In genomic region chr3:23831517-23832394, GRCh38 we compare ENCODE assay signal across 14 cellular contexts. TPM values are rescaled to one million over a fixed set of nuclear protein-coding genes. Genes with fewer than 3 reads are reported as not detected.
DNase-seq lines count a peak whose midpoint lies in the region; ATAC-seq and TF ChIP-seq lines count a peak whose summit lies in the region.
"Had no signal": no experiment of that assay in that cellular context is flagged by ENCODE, and none has a peak within 500 bp of the region (broad histone marks: within the 10 kb centered on the region; RNA-seq: fewer than 3 reads in every experiment).

No MANE protein-coding gene starts in this region.

- peak; percentile 24 for ATAC-seq in GM18511 (IDR thresholded peaks at IDR 0.05; ENCODE audit: unreplicated experiment)
- ATAC-seq in GM21528 (IDR thresholded peaks at IDR 0.05; ENCODE audit: low FRiP score, unreplicated experiment), result peak; percentile 11
- ATAC-seq in HG03135 (IDR thresholded peaks at IDR 0.05; ENCODE audit: unreplicated experiment), result peak; percentile 1

- H3K36me3 Mint-ChIP-seq in progenitor cell of endocrine pancreas (ENCODE audit: insufficient read depth), result peaks cover 3% of the 10 kb centered on the region
- H3K36me3 Mint-ChIP-seq in activated CD4-positive, alpha-beta T cell treated with anti-CD3 and anti-CD28 coated beads, Interleukin-2, amount 10 ng/mL, durations not matched to agents 24 days and 14 days (ENCODE audit: low read depth), result peaks cover 4% of the 10 kb centered on the region
- H3K36me3 Mint-ChIP-seq: natural killer cell had no signal

- peaks cover 15% of the 10 kb centered on the region for H3K4me1 Mint-ChIP-seq in progenitor cell of endocrine pancreas (ENCODE audit: low read depth)
- peaks cover 18% of the 10 kb centered on the region for H3K4me1 Mint-ChIP-seq in activated CD4-positive, alpha-beta T cell treated with anti-CD3 and anti-CD28 coated beads, Interleukin-2, amount 10 ng/mL, durations not matched to agents 24 days and 14 days
- H3K4me1 Mint-ChIP-seq: endodermal cell had no signal

- no peak overlapping the region for H3K27ac Mint-ChIP-seq in progenitor cell of endocrine pancreas
- no peak overlapping the region for H3K27ac Mint-ChIP-seq in activated CD4-positive, alpha-beta T cell treated with anti-CD3 and anti-CD28 coated beads, Interleukin-2, amount 10 ng/mL, durations not matched to agents 24 days and 14 days
- H3K27ac Mint-ChIP-seq: endodermal cell had no signal

- no peak overlapping the region for H3K4me3 Mint-ChIP-seq in progenitor cell of endocrine pancreas (ENCODE audit: low read depth)
- H3K4me3 Mint-ChIP-seq in activated CD4-positive, alpha-beta T cell treated with anti-CD3 and anti-CD28 coated beads, Interleukin-2, amount 10 ng/mL, durations not matched to agents 24 days and 14 days, result no peak overlapping the region
- H3K4me3 Mint-ChIP-seq: endodermal cell, natural killer cell had no signal

- no peak for TF ChIP-seq CTCF in progenitor cell of endocrine pancreas (IDR thresholded peaks at IDR 0.05; ENCODE audit: unreplicated experiment)

- no peaks in the 10 kb centered on the region for H3K27me3 Mint-ChIP-seq in progenitor cell of endocrine pancreas
- H3K27me3 Mint-ChIP-seq in activated CD4-positive, alpha-beta T cell treated with anti-CD3 and anti-CD28 coated beads, Interleukin-2, amount 10 ng/mL, durations not matched to agents 24 days and 14 days, result no peaks in the 10 kb centered on the region
- H3K27me3 Mint-ChIP-seq: activated T-helper 17 cell treated with anti-CD3 and anti-CD28 coated beads, Interleukin-2, amount 50 U/mL, for 72 hours had no signal

- peak; percentile 16 for DNase-seq in epithelial cell of prostate (ENCODE audit: low read depth, low spot score)
- no peak for DNase-seq in kidney glomerular epithelial cell (lab: John Stamatoyannopoulos, UW)
- no peak for DNase-seq in progenitor cell of endocrine pancreas (ENCODE audit: low spot score, unreplicated experiment)
- no peak for DNase-seq in activated CD4-positive, alpha-beta T cell treated with anti-CD3 and anti-CD28 coated beads, Interleukin-2, amount 10 ng/mL, durations not matched to agents 24 days and 14 days
- no peak for DNase-seq in pons (ENCODE audit: low spot score)
- DNase-seq: activated CD4-positive, alpha-beta T cell treated with anti-CD3 and anti-CD28 coated beads for 4 hours; endodermal cell; natural killer cell; NCI-H1694 treated with DMSO at 0.1 percent for 48 hours had no signal

- intact Hi-C loops in activated CD4-positive, alpha-beta T cell treated with anti-CD3 and anti-CD28 coated beads, Interleukin-2, amount 10 ng/mL, durations not matched to agents 24 days and 14 days (cut with micrococcal nuclease), result loop anchor here (2.0 kb wide), 1 partner anchor 21 kb away; no protein-coding TSS in a partner anchor

- H3K9me3 Mint-ChIP-seq in progenitor cell of endocrine pancreas (ENCODE audit: low read depth), result no peaks in the 10 kb centered on the region
- H3K9me3 Mint-ChIP-seq in activated CD4-positive, alpha-beta T cell treated with anti-CD3 and anti-CD28 coated beads, Interleukin-2, amount 10 ng/mL, durations not matched to agents 24 days and 14 days, result no peaks in the 10 kb centered on the region
- H3K9me3 Mint-ChIP-seq: activated T-helper 17 cell treated with anti-CD3 and anti-CD28 coated beads, Interleukin-2, amount 50 U/mL, for 72 hours; endodermal cell; natural killer cell had no signal

- peak overlapping the region; percentile 33 for H3K27ac ChIP-seq in epithelial cell of prostate
- H3K27ac ChIP-seq: right atrium auricular region had no signal

RNA-seq across cellular contexts. Expression of gene UBE2E1, which starts 26.0 kb away (rescaled TPM):
- 129 and 134 TPM in 2 replicates for total RNA-seq in progenitor cell of endocrine pancreas
- 72.6 and 79.5 TPM in 2 replicates for total RNA-seq in activated CD4-positive, alpha-beta T cell treated with anti-CD3 and anti-CD28 coated beads, Interleukin-2, amount 10 ng/mL, durations not matched to agents 24 days and 14 days
